ENCODE assay signal across 8 cellular contexts in genomic region chr10:79929409-79929904, GRCh38. TPM values are rescaled to one million over a fixed set of nuclear protein-coding genes. Genes with fewer than 3 reads are reported as not detected.
A peak's percentile ranks its signal among the peaks of the same experiment; 100 is the strongest.
DNase-seq lines count a peak whose midpoint lies in the region; ATAC-seq and TF ChIP-seq lines count a peak whose summit lies in the region.

No MANE protein-coding gene starts in this region.

- H3K4me3 ChIP-seq in effector memory CD4-positive, alpha-beta T cell (ENCODE audit: insufficient read depth, low read depth, low read length, poor library complexity, severe bottlenecking) = no peak overlapping the region

- no peaks in the 10 kb centered on the region for H3K9me3 Mint-ChIP-seq in activated CD8-positive, alpha-beta T cell treated with anti-CD3 and anti-CD28 coated beads, Interleukin-2, amount 10 ng/mL, durations not matched to agents 7 days and 5 days (ENCODE audit: insufficient read depth)

- ATAC-seq in HG02973 (IDR thresholded peaks at IDR 0.05; ENCODE audit: unreplicated experiment) = peak; percentile 72
- ATAC-seq in activated CD8-positive, alpha-beta T cell treated with anti-CD3 and anti-CD28 coated beads, Interleukin-2, amount 10 ng/mL, durations not matched to agents 7 days and 5 days = peak; percentile 97

- H3K4me3 Mint-ChIP-seq in activated CD8-positive, alpha-beta T cell treated with anti-CD3 and anti-CD28 coated beads, Interleukin-2, amount 10 ng/mL, durations not matched to agents 7 days and 5 days = no peak overlapping the region

- peaks cover 4% of the 10 kb centered on the region for H3K27me3 ChIP-seq in effector memory CD4-positive, alpha-beta T cell (replicated peaks; ENCODE audit: control insufficient read depth, insufficient read depth, low read length, poor library complexity, severe bottlenecking)

- no peaks in the 10 kb centered on the region for H3K4me1 ChIP-seq in effector memory CD4-positive, alpha-beta T cell (ENCODE audit: control insufficient read depth, insufficient read depth, low read length, poor library complexity, severe bottlenecking)

- CTCF ChIA-PET in activated CD8-positive, alpha-beta T cell treated with anti-CD3 and anti-CD28 coated beads, Interleukin-2, amount 10 ng/mL, durations not matched to agents 7 days and 5 days (lab: Charles Lee) = interaction anchor here (0.6 to 1.8 kb wide), 5 partner anchors 9 to 150 kb away, joined by 3 to 7 read pairs (median 4); no protein-coding TSS in a partner anchor

- in situ Hi-C loops in ACHN (cut with HindIII; ENCODE audit: low pct_ligation_motif_present, low pct_unique_long_range_greater_than_20kb, low sequenced_read_pairs) = no loop called here
- in situ Hi-C loops in GM13976 (cut with MboI; ENCODE audit: low sequenced_read_pairs, unreplicated experiment) = loop anchor here (10.0 kb wide), 1 partner anchor 365 kb away; the partner anchor contains the start of gene SFTPA2

- no peaks in the 10 kb centered on the region for H3K9me3 ChIP-seq in effector memory CD4-positive, alpha-beta T cell (ENCODE audit: control insufficient read depth, low read length)

- no peak overlapping the region for H3K27ac Mint-ChIP-seq in activated CD8-positive, alpha-beta T cell treated with anti-CD3 and anti-CD28 coated beads, Interleukin-2, amount 10 ng/mL, durations not matched to agents 7 days and 5 days

- H3K4me1 Mint-ChIP-seq in activated CD8-positive, alpha-beta T cell treated with anti-CD3 and anti-CD28 coated beads, Interleukin-2, amount 10 ng/mL, durations not matched to agents 7 days and 5 days (ENCODE audit: low read depth) = no peaks in the 10 kb centered on the region

- POLR2A ChIA-PET in activated CD8-positive, alpha-beta T cell treated with anti-CD3 and anti-CD28 coated beads, Interleukin-2, amount 10 ng/mL, durations not matched to agents 7 days and 5 days (lab: Charles Lee) = no interaction called here

- peak; percentile 94 for TF ChIP-seq CTCF in GM13976 (IDR thresholded peaks at IDR 0.05; ENCODE audit: borderline replicate concordance, control extremely low read depth, extremely low read depth, insufficient read depth, missing control alignments)

- DNase-seq in ACHN (peak; percentile 72), GM13976 (ENCODE audit: low spot score) (peak; percentile 78), NCI-H510A (lab: John Stamatoyannopoulos, UW) (peak; percentile 33), medulla oblongata (ENCODE audit: extremely low spot score) (peak; percentile 82)
- peak; percentile 82 for DNase-seq in activated CD8-positive, alpha-beta T cell treated with anti-CD3 and anti-CD28 coated beads, Interleukin-2, amount 10 ng/mL, durations not matched to agents 7 days and 5 days
- DNase-seq in effector memory CD4-positive, alpha-beta T cell = peak; percentile 35 to 62 (median 40)
- DNase-seq in stimulated activated CD8-positive, alpha-beta memory T cell treated with anti-CD3 and anti-CD28 coated beads, Interleukin-15, amount 100 ng/mL, for 24 hours (ENCODE audit: low read depth) = peak; percentile 53

- no peaks in the 10 kb centered on the region for H3K36me3 Mint-ChIP-seq in activated CD8-positive, alpha-beta T cell treated with anti-CD3 and anti-CD28 coated beads, Interleukin-2, amount 10 ng/mL, durations not matched to agents 7 days and 5 days (ENCODE audit: low read depth)

- no peaks in the 10 kb centered on the region for H3K36me3 ChIP-seq in effector memory CD4-positive, alpha-beta T cell (ENCODE audit: control insufficient read depth, insufficient read depth, low read length)

- H3K27ac ChIP-seq in effector memory CD4-positive, alpha-beta T cell (ENCODE audit: insufficient read depth, low read length, poor library complexity, severe bottlenecking) = no peak overlapping the region

- H3K27me3 Mint-ChIP-seq in activated CD8-positive, alpha-beta T cell treated with anti-CD3 and anti-CD28 coated beads, Interleukin-2, amount 10 ng/mL, durations not matched to agents 7 days and 5 days (ENCODE audit: low read depth) = peaks cover 28% of the 10 kb centered on the region

RNA-seq across cellular contexts. Expression of gene SFTPD, which starts 19.4 kb away (rescaled TPM):
- total RNA-seq in activated CD8-positive, alpha-beta T cell treated with anti-CD3 and anti-CD28 coated beads, Interleukin-2, amount 10 ng/mL, durations not matched to agents 7 days and 5 days = not detected
